8 cellular contexts compared by ENCODE assay signal in genomic region chr11:106076923-106077608, GRCh38.
DNase-seq lines count a peak whose midpoint lies in the region; ATAC-seq lines count a peak whose summit lies in the region.

Gene KBTBD3 (minus strand): TSS chr11:106077347. CDS start chr11:106059097, 18,250 bp downstream.

- no peaks in the 10 kb centered on the region for H3K9me3 ChIP-seq in BLaER1

- peak within 1 kb of the TSS; percentile 94 for H3K4me3 ChIP-seq in BLaER1

- H3K9ac ChIP-seq in BLaER1, result peak within 1 kb of the TSS; percentile 99

- no peaks in the 10 kb centered on the region for H3K27me3 ChIP-seq in BLaER1

- H3K4me2 ChIP-seq in BLaER1, result peak within 1 kb of the TSS; percentile 90

- DNase-seq in NCI-H524 (lab: John Stamatoyannopoulos, UW) (peak; percentile 96 to 98), kidney glomerular epithelial cell (lab: John Stamatoyannopoulos, UW) (peak; percentile 98)
- peak; percentile 98 for DNase-seq in activated CD4-positive, alpha-beta T cell treated with anti-CD3 and anti-CD28 coated beads for 4 hours
- DNase-seq in stimulated activated CD4-positive, alpha-beta T cell treated with anti-CD3 and anti-CD28 coated beads, Interleukin-15, amount 100 ng/mL, for 48 hours (ENCODE audit: low read depth in 2 of 2), result peak; percentile 96 to 98

- peak within 1 kb of the TSS; percentile 99 for H3K27ac ChIP-seq in BLaER1
- peak within 1 kb of the TSS; percentile 98 for H3K27ac ChIP-seq in cingulate gyrus (ENCODE audit: low read depth, low read length)

- peaks cover 35% of the 10 kb centered on the region for H4K20me1 ChIP-seq in BLaER1

- H3K36me3 ChIP-seq in BLaER1, result peaks cover 25% of the 10 kb centered on the region

- ATAC-seq in GM19324 (IDR thresholded peaks at IDR 0.05; ENCODE audit: low FRiP score, unreplicated experiment) (peak; percentile 99), HG03460 (IDR thresholded peaks at IDR 0.05; ENCODE audit: unreplicated experiment) (peak; percentile 93)

- H3K4me1 ChIP-seq in BLaER1, result peaks cover 43% of the 10 kb centered on the region

Comparison
In these comparisons a context has a peak if more than half of its experiments do, and no peak if none do; other contexts are left out.
1. Peak in every context shown above with its lines: DNase-seq, ATAC-seq, H3K4me3 ChIP-seq and H3K27ac ChIP-seq.